ENCODE assay signal across 29 cellular contexts in genomic region chr4:158875026-158875425, GRCh38.
"Had no signal": no experiment of that assay in that cellular context is flagged by ENCODE, and none has a peak within 500 bp of the region (broad histone marks: within the 10 kb centered on the region; RNA-seq: fewer than 3 reads in every experiment).

No MANE protein-coding gene starts in this region.

- H3K27me3 ChIP-seq: neutrophil, ovary, spleen, suprapubic skin, testis, tibial artery, transverse colon, upper lobe of right lung, uterus had no signal

- H3K4me3 ChIP-seq: ovary, psoas muscle, skin epidermis, smooth muscle cell, spleen, suprapubic skin, testis, tibial artery, transverse colon, upper lobe of right lung, uterus had no signal

- H3K4me1 ChIP-seq: parathyroid adenoma, psoas muscle, suprapubic skin, testis, transverse colon, upper lobe of right lung, uterus had no signal

- H3K9me3 ChIP-seq: neutrophil, ovary, psoas muscle, suprapubic skin, testis, tibial artery, transverse colon, upper lobe of right lung, uterus had no signal

- H3K27ac ChIP-seq: neutrophil, ovary, parathyroid adenoma, psoas muscle, skin epidermis, spleen, suprapubic skin, testis, transverse colon, upper lobe of right lung, uterus had no signal

- ATAC-seq: naive thymus-derived CD4-positive, alpha-beta T cell; psoas muscle; right cardiac atrium; sciatic nerve; stimulated activated memory B cell treated with anti-CD40 and anti-IgM and Interleukin-4, amounts not matched to agents 10 μg/mL and 1 μg/mL and 100 μg/mL, for 72 hours; stimulated activated naive CD8-positive, alpha-beta T cell treated with anti-CD3 and anti-CD28 coated beads, Interleukin-15, Interleukin-2, amounts not matched to agents 100 U/mL and 50 U/mL, for 24 hours; upper lobe of right lung had no signal

- DNase-seq: naive thymus-derived CD4-positive, alpha-beta T cell; natural killer cell; nucleus accumbens; ovary; posterior cingulate gyrus; psoas muscle; right cardiac atrium; spleen; stimulated activated CD4-positive, alpha-beta T cell treated with anti-CD3 and anti-CD28 coated beads, Interleukin-12 subunit alpha, Interleukin-12 subunit beta, amount 100 ng/mL, for 4 hours; stimulated activated CD4-positive, alpha-beta T cell treated with anti-CD3 and anti-CD28 coated beads, Interleukin-1b, Interleukin-23, amount 100 ng/mL, for 48 hours; stimulated activated CD4-positive, alpha-beta T cell treated with anti-CD3 and anti-CD28 coated beads, Interleukin-4, amount 100 ng/mL, for 1 hour; stimulated activated CD4-positive, alpha-beta T cell treated with anti-CD3 and anti-CD28 coated beads, Interleukin-4, amount 100 ng/mL, for 4 hours; stimulated activated CD8-positive, alpha-beta memory T cell treated with anti-CD3 and anti-CD28 coated beads, Interleukin-4, amount 100 ng/mL, for 48 hours; stimulated activated naive CD4-positive, alpha-beta T cell; stimulated activated naive CD8-positive, alpha-beta T cell treated with anti-CD3 and anti-CD28 coated beads, Interleukin-15, amount 100 ng/mL, for 72 hours; stimulated activated naive CD8-positive, alpha-beta T cell treated with anti-CD3 and anti-CD28 coated beads, Interleukin-15, Interleukin-2, amounts not matched to agents 100 U/mL and 50 U/mL, for 24 hours; substantia nigra; testis; tibial artery; transverse colon; upper lobe of right lung; uterus had no signal

- H3K36me3 ChIP-seq: neutrophil, ovary, uterus had no signal

- H3K4me2 ChIP-seq: smooth muscle cell had no signal
